ENCODE assay signal across 33 cellular contexts in genomic region chr2:22455086-22455485, GRCh38.
"Had no signal": no experiment of that assay in that cellular context is flagged by ENCODE, and none has a peak within 500 bp of the region (broad histone marks: within the 10 kb centered on the region; RNA-seq: fewer than 3 reads in every experiment).

No MANE protein-coding gene starts in this region.

- H3K4me1 ChIP-seq: ascending aorta, breast epithelium had no signal

- H3K36me3 ChIP-seq: ascending aorta, breast epithelium, cardiac muscle cell had no signal

- H3K27me3 Mint-ChIP-seq: activated CD4-positive, alpha-beta memory T cell treated with anti-CD3 and anti-CD28 coated beads for 36 hours; activated CD4-positive, alpha-beta T cell treated with anti-CD3 and anti-CD28 coated beads for 36 hours; activated CD4-positive, alpha-beta T cell treated with anti-CD3 and anti-CD28 coated beads, Interleukin-2, amount 10 ng/mL, durations not matched to agents 24 days and 14 days; activated CD8-positive, alpha-beta memory T cell treated with anti-CD3 and anti-CD28 coated beads, Interleukin-2, amount 10 ng/mL, durations not matched to agents 7 days and 5 days; activated naive CD4-positive, alpha-beta T cell treated with anti-CD3 and anti-CD28 coated beads, Interleukin-2, amount 10 ng/mL, durations not matched to agents 7 days and 5 days; activated naive CD8-positive, alpha-beta T cell treated with anti-CD3 and anti-CD28 coated beads, Interleukin-2, amount 10 ng/mL, durations not matched to agents 7 days and 5 days; dendritic cell treated with granulocyte-macrophage colony-stimulating factor and Interleukin-4, amounts not matched to agents 40 ng/mL and 50 ng/mL, for 4 days had no signal

- H3K4me3 ChIP-seq: ascending aorta, breast epithelium, cardiac muscle cell, coronary artery, dorsolateral prefrontal cortex had no signal

- H3K4me1 Mint-ChIP-seq: activated CD4-positive, alpha-beta T cell treated with anti-CD3 and anti-CD28 coated beads for 36 hours; activated CD4-positive, alpha-beta T cell treated with anti-CD3 and anti-CD28 coated beads, Interleukin-2, amount 10 ng/mL, durations not matched to agents 24 days and 14 days; activated CD8-positive, alpha-beta memory T cell treated with anti-CD3 and anti-CD28 coated beads, Interleukin-2, amount 10 ng/mL, durations not matched to agents 7 days and 5 days; activated naive CD4-positive, alpha-beta T cell treated with anti-CD3 and anti-CD28 coated beads, Interleukin-2, amount 10 ng/mL, durations not matched to agents 7 days and 5 days; activated naive CD8-positive, alpha-beta T cell treated with anti-CD3 and anti-CD28 coated beads, Interleukin-2, amount 10 ng/mL, durations not matched to agents 7 days and 5 days had no signal

- H3K4me3 Mint-ChIP-seq: activated CD4-positive, alpha-beta memory T cell treated with anti-CD3 and anti-CD28 coated beads for 36 hours; activated CD4-positive, alpha-beta T cell treated with anti-CD3 and anti-CD28 coated beads for 36 hours; activated CD4-positive, alpha-beta T cell treated with anti-CD3 and anti-CD28 coated beads, Interleukin-2, amount 10 ng/mL, durations not matched to agents 24 days and 14 days; activated CD8-positive, alpha-beta memory T cell treated with anti-CD3 and anti-CD28 coated beads, Interleukin-2, amount 10 ng/mL, durations not matched to agents 7 days and 5 days; activated CD8-positive, alpha-beta T cell treated with anti-CD3 and anti-CD28 coated beads, Interleukin-2, amount 10 ng/mL, durations not matched to agents 7 days and 5 days; activated naive CD4-positive, alpha-beta T cell treated with anti-CD3 and anti-CD28 coated beads, Interleukin-2, amount 10 ng/mL, durations not matched to agents 7 days and 5 days; activated naive CD8-positive, alpha-beta T cell treated with anti-CD3 and anti-CD28 coated beads, Interleukin-2, amount 10 ng/mL, durations not matched to agents 7 days and 5 days; activated T-helper 1 cell treated with anti-CD3 and anti-CD28 coated beads, Interleukin-12 subunit alpha, Interleukin-12 subunit beta, Interleukin-2, Interleukin-4 antibody, amounts not matched to agents 30 ng/mL and 10 ng/mL and 1 ng/mL, durations not matched to agents 14 hours and 24 hours and 36 hours; brain; dendritic cell treated with granulocyte-macrophage colony-stimulating factor and Interleukin-4, amounts not matched to agents 40 ng/mL and 50 ng/mL, for 4 days; endodermal cell had no signal

- H3K27ac ChIP-seq: ascending aorta, breast epithelium, cardiac muscle cell, coronary artery, dorsolateral prefrontal cortex had no signal

- FAIRE-seq: frontal cortex had no signal

- H3K9me3 Mint-ChIP-seq: activated CD4-positive, alpha-beta T cell treated with anti-CD3 and anti-CD28 coated beads, Interleukin-2, amount 10 ng/mL, durations not matched to agents 24 days and 14 days; activated naive CD4-positive, alpha-beta T cell treated with anti-CD3 and anti-CD28 coated beads, Interleukin-2, amount 10 ng/mL, durations not matched to agents 7 days and 5 days; activated naive CD8-positive, alpha-beta T cell treated with anti-CD3 and anti-CD28 coated beads, Interleukin-2, amount 10 ng/mL, durations not matched to agents 7 days and 5 days; activated T-helper 1 cell treated with anti-CD3 and anti-CD28 coated beads, Interleukin-12 subunit alpha, Interleukin-12 subunit beta, Interleukin-2, Interleukin-4 antibody, amounts not matched to agents 30 ng/mL and 10 ng/mL and 1 ng/mL, durations not matched to agents 14 hours and 24 hours and 36 hours; activated T-helper 2 cell treated with anti-CD3 and anti-CD28 coated beads, Interferon-gamma antibody, Interleukin-2, Interleukin-4, amounts not matched to agents 10 μg/mL and 5 μg/mL and 100 μg/mL, durations not matched to agents 14 hours and 24 hours and 36 hours; brain; endodermal cell had no signal

- H3K27me3 ChIP-seq: ascending aorta, breast epithelium, cardiac muscle cell, dorsolateral prefrontal cortex had no signal

- ATAC-seq: activated CD4-positive, alpha-beta T cell treated with anti-CD3 and anti-CD28 coated beads for 36 hours; activated CD8-positive, alpha-beta memory T cell treated with anti-CD3 and anti-CD28 coated beads, Interleukin-2, amount 10 ng/mL, durations not matched to agents 7 days and 5 days; activated CD8-positive, alpha-beta T cell treated with anti-CD3 and anti-CD28 coated beads, Interleukin-2, amount 10 ng/mL, durations not matched to agents 7 days and 5 days; activated naive CD4-positive, alpha-beta T cell treated with anti-CD3 and anti-CD28 coated beads, Interleukin-2, amount 50 U/mL, for 72 hours; esophagus mucosa had no signal

- H3K9me3 ChIP-seq: ascending aorta, breast epithelium had no signal

- H3K27ac Mint-ChIP-seq: activated CD4-positive, alpha-beta memory T cell treated with anti-CD3 and anti-CD28 coated beads for 36 hours; activated CD4-positive, alpha-beta T cell treated with anti-CD3 and anti-CD28 coated beads for 36 hours; activated CD4-positive, alpha-beta T cell treated with anti-CD3 and anti-CD28 coated beads, Interleukin-2, amount 10 ng/mL, durations not matched to agents 24 days and 14 days; activated CD8-positive, alpha-beta memory T cell treated with anti-CD3 and anti-CD28 coated beads, Interleukin-2, amount 10 ng/mL, durations not matched to agents 7 days and 5 days; activated CD8-positive, alpha-beta T cell treated with anti-CD3 and anti-CD28 coated beads, Interleukin-2, amount 10 ng/mL, durations not matched to agents 7 days and 5 days; activated naive CD4-positive, alpha-beta T cell treated with anti-CD3 and anti-CD28 coated beads, Interleukin-2, amount 10 ng/mL, durations not matched to agents 7 days and 5 days; activated naive CD4-positive, alpha-beta T cell treated with anti-CD3 and anti-CD28 coated beads, Interleukin-2, amount 50 U/mL, for 72 hours; activated naive CD8-positive, alpha-beta T cell treated with anti-CD3 and anti-CD28 coated beads, Interleukin-2, amount 10 ng/mL, durations not matched to agents 7 days and 5 days; activated T-helper 1 cell treated with anti-CD3 and anti-CD28 coated beads, Interleukin-12 subunit alpha, Interleukin-12 subunit beta, Interleukin-2, Interleukin-4 antibody, amounts not matched to agents 30 ng/mL and 10 ng/mL and 1 ng/mL, durations not matched to agents 14 hours and 24 hours and 36 hours; activated T-helper 2 cell treated with anti-CD3 and anti-CD28 coated beads, Interferon-gamma antibody, Interleukin-2, Interleukin-4, amounts not matched to agents 10 μg/mL and 5 μg/mL and 100 μg/mL, durations not matched to agents 14 hours and 24 hours and 36 hours; dendritic cell treated with granulocyte-macrophage colony-stimulating factor and Interleukin-4, amounts not matched to agents 40 ng/mL and 50 ng/mL, for 4 days; endodermal cell had no signal

- DNase-seq: activated CD4-positive, alpha-beta memory T cell treated with anti-CD3 and anti-CD28 coated beads for 36 hours; activated CD4-positive, alpha-beta T cell treated with anti-CD3 and anti-CD28 coated beads for 36 hours; activated CD4-positive, alpha-beta T cell treated with anti-CD3 and anti-CD28 coated beads, Interleukin-2, amount 10 ng/mL, durations not matched to agents 24 days and 14 days; activated CD4-positive, CD25-positive, alpha-beta regulatory T cell; activated CD4-positive, CD25-positive, alpha-beta regulatory T cell treated with anti-CD3 and anti-CD28 coated beads, Interleukin-2, amount 50 U/mL, for 72 hours; activated CD8-positive, alpha-beta memory T cell treated with anti-CD3 and anti-CD28 coated beads, Interleukin-2, amount 10 ng/mL, durations not matched to agents 7 days and 5 days; activated CD8-positive, alpha-beta memory T cell treated with anti-CD3 and anti-CD28 coated beads, Interleukin-2, amount 50 U/mL, for 4 hours; activated CD8-positive, alpha-beta T cell treated with anti-CD3 and anti-CD28 coated beads, Interleukin-2, amount 10 ng/mL, durations not matched to agents 7 days and 5 days; activated effector memory CD4-positive, alpha-beta T cell treated with anti-CD3 and anti-CD28 coated beads, Interleukin-2, amount 50 U/mL, for 16 hours; activated naive CD4-positive, alpha-beta T cell; activated naive CD4-positive, alpha-beta T cell treated with anti-CD3 and anti-CD28 coated beads, Interleukin-2, amount 10 ng/mL, durations not matched to agents 7 days and 5 days; activated naive CD8-positive, alpha-beta T cell treated with anti-CD3 and anti-CD28 coated beads, Interleukin-2, amount 10 ng/mL, durations not matched to agents 7 days and 5 days; activated T-cell treated with anti-CD3 and anti-CD28 coated beads, Interleukin-2, amount 50 U/mL, for 1 hour; activated T-cell treated with anti-CD3 and anti-CD28 coated beads, Interleukin-2, amount 50 U/mL, for 48 hours; central memory CD4-positive, alpha-beta T cell; cerebellar nuclear complex; dorsolateral prefrontal cortex; effector memory CD4-positive, alpha-beta T cell; endodermal cell; foreskin fibroblast; head of caudate nucleus; T-helper 2 cell had no signal

- H3K36me3 Mint-ChIP-seq: activated CD4-positive, alpha-beta memory T cell treated with anti-CD3 and anti-CD28 coated beads for 36 hours; activated CD8-positive, alpha-beta memory T cell treated with anti-CD3 and anti-CD28 coated beads, Interleukin-2, amount 10 ng/mL, durations not matched to agents 7 days and 5 days; activated naive CD4-positive, alpha-beta T cell treated with anti-CD3 and anti-CD28 coated beads, Interleukin-2, amount 10 ng/mL, durations not matched to agents 7 days and 5 days; activated naive CD4-positive, alpha-beta T cell treated with anti-CD3 and anti-CD28 coated beads, Interleukin-2, amount 50 U/mL, for 72 hours; activated naive CD8-positive, alpha-beta T cell treated with anti-CD3 and anti-CD28 coated beads, Interleukin-2, amount 10 ng/mL, durations not matched to agents 7 days and 5 days; brain had no signal
